28 cellular contexts compared by ENCODE assay signal in genomic region chr4:13219971-13220370, GRCh38.
"Had no signal": no experiment of that assay in that cellular context is flagged by ENCODE, and none has a peak within 500 bp of the region (broad histone marks: within the 10 kb centered on the region; RNA-seq: fewer than 3 reads in every experiment).

No MANE protein-coding gene starts in this region.

- H3K4me3 ChIP-seq: stomach, suprapubic skin, testis, thoracic aorta, thyroid gland, tibial artery, tibial nerve, transverse colon, upper lobe of left lung, upper lobe of right lung, uterus, vagina had no signal

- H3K27me3 ChIP-seq: stomach, suprapubic skin, testis, thyroid gland, tibial artery, tibial nerve, transverse colon, upper lobe of left lung, upper lobe of right lung, uterus, vagina had no signal

- H3K9me3 ChIP-seq: suprapubic skin, testis, thoracic aorta, thyroid gland, tibial artery, transverse colon, upper lobe of left lung, upper lobe of right lung, uterus, vagina had no signal

- H3K4me3 Mint-ChIP-seq: stimulated activated effector memory CD8-positive, alpha-beta T cell treated with anti-CD3 and anti-CD28 coated beads, Interleukin-12 subunit alpha, Interleukin-12 subunit beta, amount 100 ng/mL, for 72 hours; stimulated activated memory B cell treated with anti-CD40 and anti-IgM and Interleukin-4, amounts not matched to agents 10 μg/mL and 1 μg/mL and 100 μg/mL, for 72 hours; stimulated activated naive B cell treated with anti-CD40 and anti-IgM and Interleukin-4, amounts not matched to agents 10 μg/mL and 1 μg/mL and 100 μg/mL, for 72 hours; stimulated activated naive CD8-positive, alpha-beta T cell treated with anti-CD3 and anti-CD28 coated beads, Interleukin-15, amount 100 ng/mL, for 72 hours; stimulated activated naive CD8-positive, alpha-beta T cell treated with anti-CD3 and anti-CD28 coated beads, Interleukin-15, Interleukin-2, amounts not matched to agents 100 ng/mL and 50 ng/mL, for 24 hours; type B pancreatic cell had no signal

- H3K4me1 Mint-ChIP-seq: stimulated activated effector memory CD8-positive, alpha-beta T cell treated with anti-CD3 and anti-CD28 coated beads, Interleukin-12 subunit alpha, Interleukin-12 subunit beta, amount 100 ng/mL, for 72 hours; stimulated activated memory B cell treated with anti-CD40 and anti-IgM and Interleukin-4, amounts not matched to agents 10 μg/mL and 1 μg/mL and 100 μg/mL, for 72 hours; stimulated activated naive B cell treated with anti-CD40 and anti-IgM and Interleukin-4, amounts not matched to agents 10 μg/mL and 1 μg/mL and 100 μg/mL, for 72 hours; stimulated activated naive CD8-positive, alpha-beta T cell treated with anti-CD3 and anti-CD28 coated beads, Interleukin-15, amount 100 ng/mL, for 72 hours had no signal

- DNase-seq: stimulated activated CD4-positive, alpha-beta T cell treated with anti-CD3 and anti-CD28 coated beads, Interleukin-2, amount 100 ng/mL, for 48 hours; stimulated activated CD4-positive, alpha-beta T cell treated with anti-CD3 and anti-CD28 coated beads, Interleukin-4, amount 100 ng/mL, for 1 hour; stimulated activated CD4-positive, alpha-beta T cell treated with anti-CD3 and anti-CD28 coated beads, Interleukin-4, amount 100 ng/mL, for 24 hours; stimulated activated CD4-positive, alpha-beta T cell treated with anti-CD3 and anti-CD28 coated beads, Interleukin-4, amount 100 ng/mL, for 4 hours; stimulated activated CD8-positive, alpha-beta memory T cell treated with anti-CD3 and anti-CD28 coated beads, Interleukin-4, amount 100 ng/mL, for 48 hours; stimulated activated naive B cell treated with anti-CD40 and anti-IgM and Interleukin-4, amounts not matched to agents 10 μg/mL and 1 μg/mL and 100 μg/mL, for 72 hours; stimulated activated naive CD4-positive, alpha-beta T cell; stimulated activated naive CD4-positive, alpha-beta T cell treated with Interleukin-2 at 50 U/mL for 16 hours; stimulated activated naive CD8-positive, alpha-beta T cell treated with anti-CD3 and anti-CD28 coated beads, Interleukin-15, amount 100 ng/mL, for 72 hours; stimulated activated naive CD8-positive, alpha-beta T cell treated with anti-CD3 and anti-CD28 coated beads, Interleukin-15, Interleukin-2, amounts not matched to agents 100 U/mL and 50 U/mL, for 24 hours; stomach; substantia nigra; testis; thyroid gland; tibial artery; transverse colon; trophoblast cell; upper lobe of left lung; upper lobe of right lung; uterus had no signal

- H3K27ac ChIP-seq: stomach, suprapubic skin, thyroid gland, tibial nerve, upper lobe of left lung, upper lobe of right lung, vagina had no signal

- H3K9me3 Mint-ChIP-seq: type B pancreatic cell had no signal

- ATAC-seq: stimulated activated effector memory CD8-positive, alpha-beta T cell treated with anti-CD3 and anti-CD28 coated beads, Interleukin-12 subunit alpha, Interleukin-12 subunit beta, amount 100 ng/mL, for 72 hours; stimulated activated memory B cell treated with anti-CD40 and anti-IgM and Interleukin-4, amounts not matched to agents 10 μg/mL and 1 μg/mL and 100 μg/mL, for 72 hours; stimulated activated naive B cell treated with anti-CD40 and anti-IgM and Interleukin-4, amounts not matched to agents 10 μg/mL and 1 μg/mL and 100 μg/mL, for 72 hours; stimulated activated naive CD8-positive, alpha-beta T cell treated with anti-CD3 and anti-CD28 coated beads, Interleukin-15, amount 100 ng/mL, for 72 hours; stimulated activated naive CD8-positive, alpha-beta T cell treated with anti-CD3 and anti-CD28 coated beads, Interleukin-15, Interleukin-2, amounts not matched to agents 100 U/mL and 50 U/mL, for 24 hours; upper lobe of right lung had no signal

- H3K36me3 Mint-ChIP-seq: stimulated activated effector memory CD8-positive, alpha-beta T cell treated with anti-CD3 and anti-CD28 coated beads, Interleukin-12 subunit alpha, Interleukin-12 subunit beta, amount 100 ng/mL, for 72 hours; type B pancreatic cell had no signal

- H3K27ac Mint-ChIP-seq: stimulated activated effector memory CD8-positive, alpha-beta T cell treated with anti-CD3 and anti-CD28 coated beads, Interleukin-12 subunit alpha, Interleukin-12 subunit beta, amount 100 ng/mL, for 72 hours; stimulated activated memory B cell treated with anti-CD40 and anti-IgM and Interleukin-4, amounts not matched to agents 10 μg/mL and 1 μg/mL and 100 μg/mL, for 72 hours; stimulated activated naive B cell treated with anti-CD40 and anti-IgM and Interleukin-4, amounts not matched to agents 10 μg/mL and 1 μg/mL and 100 μg/mL, for 72 hours; stimulated activated naive CD8-positive, alpha-beta T cell treated with anti-CD3 and anti-CD28 coated beads, Interleukin-15, amount 100 ng/mL, for 72 hours; stimulated activated naive CD8-positive, alpha-beta T cell treated with anti-CD3 and anti-CD28 coated beads, Interleukin-15, Interleukin-2, amounts not matched to agents 100 ng/mL and 50 ng/mL, for 24 hours; type B pancreatic cell had no signal

- H3K4me1 ChIP-seq: suprapubic skin, thyroid gland, transverse colon, upper lobe of left lung, upper lobe of right lung, uterus had no signal

- H3K27me3 Mint-ChIP-seq: stimulated activated memory B cell treated with anti-CD40 and anti-IgM and Interleukin-4, amounts not matched to agents 10 μg/mL and 1 μg/mL and 100 μg/mL, for 72 hours; stimulated activated naive B cell treated with anti-CD40 and anti-IgM and Interleukin-4, amounts not matched to agents 10 μg/mL and 1 μg/mL and 100 μg/mL, for 72 hours; stimulated activated naive CD8-positive, alpha-beta T cell treated with anti-CD3 and anti-CD28 coated beads, Interleukin-15, amount 100 ng/mL, for 72 hours; stimulated activated naive CD8-positive, alpha-beta T cell treated with anti-CD3 and anti-CD28 coated beads, Interleukin-15, Interleukin-2, amounts not matched to agents 100 ng/mL and 50 ng/mL, for 24 hours; type B pancreatic cell had no signal

- H3K36me3 ChIP-seq: stomach, suprapubic skin, thoracic aorta, thyroid gland, tibial artery, tibial nerve, transverse colon, upper lobe of left lung, upper lobe of right lung, uterus, vagina had no signal
